8 cellular contexts compared by ENCODE assay signal in genomic region chr19:4676955-4677731, GRCh38. TPM values are rescaled to one million over a fixed set of nuclear protein-coding genes. Genes with fewer than 3 reads are reported as not detected.
DNase-seq lines count a peak whose midpoint lies in the region; ATAC-seq and TF ChIP-seq lines count a peak whose summit lies in the region.

No MANE protein-coding gene starts in this region.

- H3K9me2 ChIP-seq in PC-9 (ENCODE audit: insufficient read depth) = no peaks in the 10 kb centered on the region

- no peak overlapping the region for H2BK120ac ChIP-seq in mesendoderm (ENCODE audit: low read depth, low read length)

- no peak overlapping the region for H4K5ac ChIP-seq in mesendoderm (ENCODE audit: low read length)

- no peaks in the 10 kb centered on the region for H3K79me1 ChIP-seq in mesendoderm (ENCODE audit: low read length)

- H3K27ac ChIP-seq in AG04450 (ENCODE audit: low read depth, low read length) (no peak overlapping the region), PC-9 (no peak overlapping the region), mesendoderm (ENCODE audit: low read depth, low read length) (no peak overlapping the region)

- H2AFZ ChIP-seq in PC-9 = no peak overlapping the region

- H3K79me2 ChIP-seq in PC-9 (ENCODE audit: low read depth) (no peaks in the 10 kb centered on the region), mesendoderm (ENCODE audit: control insufficient read depth, insufficient read depth, low read length) (no peaks in the 10 kb centered on the region)

- H3K56ac ChIP-seq in mesendoderm (ENCODE audit: low read length) = peak overlapping the region; percentile 28

- ATAC-seq in GM21360 (IDR thresholded peaks at IDR 0.05; ENCODE audit: unreplicated experiment) (no peak), HG02970 (IDR thresholded peaks at IDR 0.05; ENCODE audit: low FRiP score, unreplicated experiment) (no peak)

- no peak overlapping the region for H3K4me2 ChIP-seq in PC-9
- H3K4me2 ChIP-seq in mesendoderm (ENCODE audit: low read length) = no peak overlapping the region

- CTCF ChIA-PET in AG04450 (lab: Charles Lee) (no interaction called here), PC-9 (lab: Charles Lee) (no interaction called here)

- H3K9me3 ChIP-seq in AG04450 (ENCODE audit: control insufficient read depth, insufficient read depth, low read length) (peaks cover 5% of the 10 kb centered on the region; the same call in 1 of the 2 replicates), PC-9 (ENCODE audit: insufficient read depth, low read depth) (no peaks in the 10 kb centered on the region)

- H3K9ac ChIP-seq in mesendoderm (ENCODE audit: low read length) = no peak overlapping the region

- WGBS in mesendoderm (ENCODE audit: extremely low coverage, insufficient coverage, low lambda C conversion rate) = no CpG with 5 or more reads among the region's 17 CpGs

- H4K8ac ChIP-seq in mesendoderm (ENCODE audit: low read depth, low read length) = no peak overlapping the region

- no TSS peak for BruUV-seq in PC-9 (replicated peaks; lab: Mats Ljungman, UMichigan)

- POLR2A ChIA-PET in AG04450 (lab: Yijun Ruan, JAX) = no interaction called here
- POLR2A ChIA-PET in PC-9 (lab: Charles Lee; ENCODE audit: unreplicated experiment) = no interaction called here

- no peaks in the 10 kb centered on the region for H3F3A ChIP-seq in PC-9 (ENCODE audit: insufficient read depth, low read depth)

- no peak overlapping the region for H3K18ac ChIP-seq in mesendoderm (ENCODE audit: low read length)

- no peak overlapping the region for H3K4me3 ChIP-seq in AG04450 (ENCODE audit: low read depth, low read length)
- no peak overlapping the region for H3K4me3 ChIP-seq in PC-9
- no peak overlapping the region for H3K4me3 ChIP-seq in mesendoderm (ENCODE audit: low read length)

- no peak overlapping the region for H2BK15ac ChIP-seq in mesendoderm (replicated peaks; ENCODE audit: low read depth)

- no peak overlapping the region for H3K4ac ChIP-seq in mesendoderm (ENCODE audit: low read depth, low read length)

- no peaks in the 10 kb centered on the region for H4K20me1 ChIP-seq in PC-9 (ENCODE audit: insufficient read depth)

- H3K36me3 ChIP-seq in PC-9 (ENCODE audit: low read depth) (no peaks in the 10 kb centered on the region), mesendoderm (ENCODE audit: control insufficient read depth, insufficient read depth, low read length) (no peaks in the 10 kb centered on the region)

- H2AK5ac ChIP-seq in mesendoderm (ENCODE audit: low read length) = no peak overlapping the region

- H3K23ac ChIP-seq in mesendoderm (ENCODE audit: low read length) = no peak overlapping the region

- H3K4me1 ChIP-seq in PC-9 (replicated peaks; ENCODE audit: insufficient read depth) = no peaks in the 10 kb centered on the region
- H3K4me1 ChIP-seq in mesendoderm (ENCODE audit: control insufficient read depth, low read depth, low read length) = no peaks in the 10 kb centered on the region

- intact Hi-C loops in PC-9 (cut with micrococcal nuclease; ENCODE audit: unreplicated experiment) = no loop called here

- H2BK5ac ChIP-seq in mesendoderm (ENCODE audit: low read length) = no peak overlapping the region

- H3K27me3 ChIP-seq in AG04450 (ENCODE audit: control insufficient read depth, insufficient read depth, low read length) = no peaks in the 10 kb centered on the region
- H3K27me3 ChIP-seq in PC-9 (ENCODE audit: insufficient read depth, low read depth) = no peaks in the 10 kb centered on the region
- H3K27me3 ChIP-seq in mesendoderm (ENCODE audit: insufficient read depth, low read length, poor library complexity) = no peaks in the 10 kb centered on the region

- DNase-seq in AG04450 (ENCODE audit: low read depth, low spot score) (no peak), PC-9 (no peak), dermis microvascular lymphatic vessel endothelial cell (ENCODE audit: low read depth in 2 of 2) (peak; percentile 37 to 67), mesendoderm (peak; percentile 94)
- DNase-seq in activated CD4-positive, CD25-positive, alpha-beta regulatory T cell (lab: John Stamatoyannopoulos, UW) = no peak

- TF ChIP-seq CTCF in AG04450 (IDR thresholded peaks at IDR 0.05; ENCODE audit: low read depth, low read length) (peak; percentile 49), GM12873 (IDR thresholded peaks at IDR 0.05; ENCODE audit: insufficient read depth, low read depth, low read length, missing control alignments) (peak; percentile 73), PC-9 (conservative IDR thresholded peaks at IDR 0.05) (peak; percentile 44)

RNA-seq across cellular contexts. Expression of gene MYDGF, which starts 7.0 kb away (rescaled TPM):
- polyA plus RNA-seq in AG04450 (2011; rRNA removed) = 126 and 160 TPM in 2 replicates
- 45.1 and 52.5 TPM in 2 replicates for polyA minus RNA-seq in AG04450 (2011; rRNA and poly(A)+ RNA removed)
- total RNA-seq in PC-9 (2021) = 60.1 and 76.3 TPM in 2 replicates
- total RNA-seq in dermis microvascular lymphatic vessel endothelial cell = 148 and 176 TPM in 2 replicates
- polyA plus RNA-seq in mesendoderm (2013, experiment 1 of 2) = 52.7 TPM
- 54.8 TPM for polyA plus RNA-seq in mesendoderm (2013, experiment 2 of 2)

RNA-seq across cellular contexts. Expression of gene TNFAIP8L1, which starts 37.8 kb away (rescaled TPM):
- polyA plus RNA-seq in AG04450 (2011; rRNA removed) = 4.1 and 4.7 TPM in 2 replicates
- polyA minus RNA-seq in AG04450 (2011; rRNA and poly(A)+ RNA removed) = 3.9 and 4.0 TPM in 2 replicates
- total RNA-seq in PC-9 (2021) (17.8 and 18.6 TPM in 2 replicates), dermis microvascular lymphatic vessel endothelial cell (68.8 and 83.8 TPM in 2 replicates)
- 5.3 TPM for polyA plus RNA-seq in mesendoderm (2013, experiment 1 of 2)
- 5.1 TPM for polyA plus RNA-seq in mesendoderm (2013, experiment 2 of 2)

RNA-seq across cellular contexts. Expression of gene DPP9, which starts 46.5 kb away (rescaled TPM):
- polyA plus RNA-seq in AG04450 (2011; rRNA removed) = 5.6 and 9.0 TPM in 2 replicates
- 8.5 and 15.2 TPM in 2 replicates for polyA minus RNA-seq in AG04450 (2011; rRNA and poly(A)+ RNA removed)
- 83.3 and 85.3 TPM in 2 replicates for total RNA-seq in PC-9 (2021)
- 13.0 and 20.6 TPM in 2 replicates for total RNA-seq in dermis microvascular lymphatic vessel endothelial cell
- 35.2 TPM for polyA plus RNA-seq in mesendoderm (2013, experiment 1 of 2)
- polyA plus RNA-seq in mesendoderm (2013, experiment 2 of 2) = 32.7 TPM

Comparison
In these comparisons a context has a peak if more than half of its experiments do, and no peak if none do; other contexts are left out.
1. DNase-seq: peak in dermis microvascular lymphatic vessel endothelial cell (2 of 2) and mesendoderm (single experiment); none in AG04450 (single experiment), PC-9 (0 of 2) and activated CD4-positive, CD25-positive, alpha-beta regulatory T cell (0 of 4).
2. Peak in every context shown above with its lines, with median percentiles within 50 percentile points of each other: CTCF ChIP-seq.